In genomic region chr3:59502806-59503205, GRCh38 we compare ENCODE assay signal across 10 cellular contexts.
A peak's percentile ranks its signal among the peaks of the same experiment; 100 is the strongest.
DNase-seq lines count a peak whose midpoint lies in the region; FAIRE-seq and TF ChIP-seq lines count a peak whose summit lies in the region.
"Had no signal": no experiment of that assay in that cellular context is flagged by ENCODE, and none has a peak within 500 bp of the region (broad histone marks: within the 10 kb centered on the region; RNA-seq: fewer than 3 reads in every experiment).

No MANE protein-coding gene starts in this region.

- TF ChIP-seq POLR2A in suprapubic skin (IDR thresholded peaks at IDR 0.05) = no peak

- H3K4me3 ChIP-seq in brain microvascular endothelial cell (ENCODE audit: low read depth, low read length) (no peak overlapping the region), right atrium auricular region (no peak overlapping the region), suprapubic skin (no peak overlapping the region)
- H3K4me3 ChIP-seq: ascending aorta had no signal

- TF ChIP-seq EP300 in suprapubic skin (IDR thresholded peaks at IDR 0.05) = no peak

- no peaks in the 10 kb centered on the region for H3K36me3 ChIP-seq in brain microvascular endothelial cell (replicated peaks)
- no peaks in the 10 kb centered on the region for H3K36me3 ChIP-seq in right atrium auricular region
- no peaks in the 10 kb centered on the region for H3K36me3 ChIP-seq in suprapubic skin
- H3K36me3 ChIP-seq: ascending aorta had no signal

- 46% methylated on average over 4 of the region's 4 CpGs for WGBS in suprapubic skin

- H3K4me1 ChIP-seq in right atrium auricular region (no peaks in the 10 kb centered on the region), suprapubic skin (no peaks in the 10 kb centered on the region)
- H3K4me1 ChIP-seq: ascending aorta had no signal

- FAIRE-seq in RCC 7860 (lab: Jason Lieb, UNC) = no peak

- DNase-seq in EL (peak; percentile 69), RCC 7860 (ENCODE audit: low spot score) (peak; percentile 74), brain microvascular endothelial cell (peak; percentile 86), right atrium auricular region (ENCODE audit: low spot score) (no peak), KG1 (lab: John Stamatoyannopoulos, UW) (no peak), NCI-H2196 (lab: John Stamatoyannopoulos, UW; ENCODE audit: unreplicated experiment) (no peak), suprapubic skin (ENCODE audit: low spot score in 2 of 2) (no peak)
- DNase-seq in stimulated activated CD4-positive, alpha-beta T cell treated with anti-CD3 and anti-CD28 coated beads, Interleukin-12 subunit alpha, Interleukin-12 subunit beta, amount 100 ng/mL, for 4 hours = peak; percentile 5
- DNase-seq: NCI-H345 had no signal

- TF ChIP-seq CTCF in brain microvascular endothelial cell (IDR thresholded peaks at IDR 0.05; ENCODE audit: low read depth, low read length, missing control alignments) (no peak), right atrium auricular region (IDR thresholded peaks at IDR 0.05) (no peak), suprapubic skin (IDR thresholded peaks at IDR 0.05) (no peak)

- no peaks in the 10 kb centered on the region for H3K27me3 ChIP-seq in brain microvascular endothelial cell (replicated peaks)
- no peaks in the 10 kb centered on the region for H3K27me3 ChIP-seq in right atrium auricular region
- H3K27me3 ChIP-seq in suprapubic skin = no peaks in the 10 kb centered on the region
- H3K27me3 ChIP-seq: ascending aorta had no signal

- no peaks in the 10 kb centered on the region for H3K9me3 ChIP-seq in right atrium auricular region
- H3K9me3 ChIP-seq in suprapubic skin = no peaks in the 10 kb centered on the region
- H3K9me3 ChIP-seq: ascending aorta had no signal

- in situ Hi-C loops in brain microvascular endothelial cell (cut with HindIII; ENCODE audit: low pct_ligation_motif_present, low sequenced_read_pairs) = no loop called here

- H3K27ac ChIP-seq in brain microvascular endothelial cell = no peak overlapping the region
- no peak overlapping the region for H3K27ac ChIP-seq in right atrium auricular region
- H3K27ac ChIP-seq in suprapubic skin = no peak overlapping the region
- H3K27ac ChIP-seq: ascending aorta had no signal

Comparison
In these comparisons a context has a peak if more than half of its experiments do, and no peak if none do; other contexts are left out.
1. DNase-seq: peak in EL (single experiment), RCC 7860 (single experiment), brain microvascular endothelial cell (single experiment) and stimulated activated CD4-positive, alpha-beta T cell treated with anti-CD3 and anti-CD28 coated beads, Interleukin-12 subunit alpha, Interleukin-12 subunit beta, amount 100 ng/mL, for 4 hours (single experiment); none in right atrium auricular region (single experiment), KG1 (single experiment), NCI-H2196 (single experiment) and suprapubic skin (0 of 2).